ENCODE assay signal across 18 cellular contexts in the genomic region with DNA sequence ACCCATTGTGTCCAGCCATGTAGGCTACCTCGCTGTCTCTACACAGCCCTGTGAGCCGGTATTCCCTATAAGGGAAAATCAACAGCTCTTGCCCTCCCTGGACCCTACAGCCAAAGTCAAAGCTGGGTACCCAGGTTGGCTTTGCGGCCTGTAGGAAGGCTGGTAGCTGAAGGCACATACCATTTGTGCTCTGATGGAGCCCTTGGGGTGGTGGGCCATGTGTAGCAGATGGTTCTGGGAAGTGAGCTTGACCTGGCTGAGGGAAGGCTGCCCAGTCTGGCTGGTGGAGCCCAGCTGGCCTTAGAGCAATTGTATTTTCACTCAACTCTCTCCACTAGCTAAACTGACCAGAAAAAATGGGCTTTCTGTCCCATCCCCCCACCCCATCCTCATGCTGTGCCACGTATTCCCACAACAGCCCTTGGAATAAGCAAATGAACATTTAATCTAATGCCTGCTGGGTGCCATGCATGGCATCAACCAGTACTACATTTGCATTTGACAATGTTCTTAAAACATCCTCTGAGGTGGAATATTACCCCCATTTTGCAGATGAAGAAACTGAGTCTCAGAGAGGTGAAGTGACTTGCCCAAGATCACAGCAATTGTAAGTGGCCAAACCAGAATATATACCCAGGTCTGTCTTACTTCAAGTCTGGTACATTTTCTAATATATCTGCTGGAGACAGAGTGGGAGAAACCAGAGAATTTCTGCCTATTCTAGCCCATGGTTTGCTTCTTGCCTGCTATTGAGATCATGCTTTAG. TPM values are rescaled to one million over a fixed set of nuclear protein-coding genes. Genes with fewer than 3 reads are reported as not detected.
A peak's percentile ranks its signal among the peaks of the same experiment; 100 is the strongest.
DNase-seq lines count a peak whose midpoint lies in the region; ATAC-seq lines count a peak whose summit lies in the region.
"Had no signal": no experiment of that assay in that cellular context is flagged by ENCODE, and none has a peak within 500 bp of the region (broad histone marks: within the 10 kb centered on the region; RNA-seq: fewer than 3 reads in every experiment).

No MANE protein-coding gene starts in this region.

- H3K4me3 Mint-ChIP-seq in activated T-cell treated with anti-CD3 and anti-CD28 coated beads, Interleukin-2, amount 50 U/mL, for 24 hours = peak overlapping the region; percentile 56
- H3K4me3 Mint-ChIP-seq in activated T-helper 2 cell treated with anti-CD3 and anti-CD28 coated beads, Interferon-gamma antibody, Interleukin-2, Interleukin-4, amounts not matched to agents 10 μg/mL and 5 μg/mL and 100 μg/mL, durations not matched to agents 14 hours and 24 hours and 36 hours (ENCODE audit: low read depth) = peak overlapping the region; percentile 55

- no peaks in the 10 kb centered on the region for H3K9me3 Mint-ChIP-seq in activated T-cell treated with anti-CD3 and anti-CD28 coated beads, Interleukin-2, amount 50 U/mL, for 24 hours
- no peaks in the 10 kb centered on the region for H3K9me3 Mint-ChIP-seq in activated T-helper 2 cell treated with anti-CD3 and anti-CD28 coated beads, Interferon-gamma antibody, Interleukin-2, Interleukin-4, amounts not matched to agents 10 μg/mL and 5 μg/mL and 100 μg/mL, durations not matched to agents 14 hours and 24 hours and 36 hours
- H3K9me3 Mint-ChIP-seq: activated naive CD4-positive, alpha-beta T cell treated with anti-CD3 and anti-CD28 coated beads for 36 hours had no signal

- ATAC-seq in GM18873 (IDR thresholded peaks at IDR 0.05; ENCODE audit: low FRiP score, unreplicated experiment) = no peak

- peaks cover 41% of the 10 kb centered on the region for H3K27me3 Mint-ChIP-seq in activated T-cell treated with anti-CD3 and anti-CD28 coated beads, Interleukin-2, amount 50 U/mL, for 24 hours
- H3K27me3 Mint-ChIP-seq in activated T-helper 2 cell treated with anti-CD3 and anti-CD28 coated beads, Interferon-gamma antibody, Interleukin-2, Interleukin-4, amounts not matched to agents 10 μg/mL and 5 μg/mL and 100 μg/mL, durations not matched to agents 14 hours and 24 hours and 36 hours (ENCODE audit: low read depth) = peaks cover 48% of the 10 kb centered on the region

- intact Hi-C loops in activated T-helper 2 cell treated with anti-CD3 and anti-CD28 coated beads, Interferon-gamma antibody, Interleukin-2, Interleukin-4, amounts not matched to agents 10 μg/mL and 5 μg/mL and 100 μg/mL, durations not matched to agents 14 hours and 24 hours and 36 hours (cut with micrococcal nuclease) = no loop called here

- H3K4me1 Mint-ChIP-seq in activated T-cell treated with anti-CD3 and anti-CD28 coated beads, Interleukin-2, amount 50 U/mL, for 24 hours (ENCODE audit: low read depth) = peaks cover 11% of the 10 kb centered on the region
- H3K4me1 Mint-ChIP-seq in activated T-helper 2 cell treated with anti-CD3 and anti-CD28 coated beads, Interferon-gamma antibody, Interleukin-2, Interleukin-4, amounts not matched to agents 10 μg/mL and 5 μg/mL and 100 μg/mL, durations not matched to agents 14 hours and 24 hours and 36 hours (ENCODE audit: low read depth) = peaks cover 8% of the 10 kb centered on the region

- DNase-seq in activated T-cell treated with anti-CD3 and anti-CD28 coated beads, Interleukin-2, amount 50 U/mL, for 24 hours = no peak
- DNase-seq in activated T-cell treated with anti-CD3 and anti-CD28 coated beads, Interleukin-2, amount 50 U/mL, for 1 hour = no peak
- DNase-seq in activated T-helper 2 cell treated with anti-CD3 and anti-CD28 coated beads, Interferon-gamma antibody, Interleukin-2, Interleukin-4, amounts not matched to agents 10 μg/mL and 5 μg/mL and 100 μg/mL, durations not matched to agents 14 hours and 24 hours and 36 hours (ENCODE audit: low spot score) = no peak
- DNase-seq in inferior parietal cortex (ENCODE audit: extremely low spot score) (peak; percentile 8), LoVo (ENCODE audit: low spot score) (no peak), KBM-7 (no peak)
- DNase-seq: activated naive CD4-positive, alpha-beta T cell treated with anti-CD3 and anti-CD28 coated beads for 36 hours; DMS 273 treated with DMSO at 0.1 percent for 48 hours; hippocampal formation; left ventricle myocardium superior; NCI-H1694; NCI-H748 treated with DMSO at 0.1 percent for 48 hours; RPMI8226; small intestine had no signal

- H3K27ac Mint-ChIP-seq in activated T-cell treated with anti-CD3 and anti-CD28 coated beads, Interleukin-2, amount 50 U/mL, for 24 hours = no peak overlapping the region
- H3K27ac Mint-ChIP-seq in activated T-helper 2 cell treated with anti-CD3 and anti-CD28 coated beads, Interferon-gamma antibody, Interleukin-2, Interleukin-4, amounts not matched to agents 10 μg/mL and 5 μg/mL and 100 μg/mL, durations not matched to agents 14 hours and 24 hours and 36 hours = no peak overlapping the region
- H3K27ac Mint-ChIP-seq: activated naive CD4-positive, alpha-beta T cell treated with anti-CD3 and anti-CD28 coated beads for 36 hours had no signal

- peak overlapping the region; percentile 33 for H3K27ac ChIP-seq in temporal lobe (ENCODE audit: low read depth, low read length)
- H3K27ac ChIP-seq: ovary, suprapubic skin had no signal

- in situ Hi-C loops in KBM-7 (cut with MboI; ENCODE audit: low pct_unique_long_range_greater_than_20kb, low sequenced_read_pairs) = loop anchor here (25.0 kb wide), 1 partner anchor 454 kb away; no protein-coding TSS in a partner anchor

- H3K36me3 Mint-ChIP-seq in activated T-cell treated with anti-CD3 and anti-CD28 coated beads, Interleukin-2, amount 50 U/mL, for 24 hours (ENCODE audit: low read depth) = no peaks in the 10 kb centered on the region
- no peaks in the 10 kb centered on the region for H3K36me3 Mint-ChIP-seq in activated T-helper 2 cell treated with anti-CD3 and anti-CD28 coated beads, Interferon-gamma antibody, Interleukin-2, Interleukin-4, amounts not matched to agents 10 μg/mL and 5 μg/mL and 100 μg/mL, durations not matched to agents 14 hours and 24 hours and 36 hours (ENCODE audit: low read depth)

RNA-seq across cellular contexts. Expression of gene NDUFS5, which starts 56.8 kb away (rescaled TPM):
- 173 and 188 TPM in 2 replicates for total RNA-seq in activated T-helper 2 cell treated with anti-CD3 and anti-CD28 coated beads, Interferon-gamma antibody, Interleukin-2, Interleukin-4, amounts not matched to agents 10 μg/mL and 5 μg/mL and 100 μg/mL, durations not matched to agents 14 hours and 24 hours and 36 hours
- total RNA-seq in temporal lobe = 189 TPM
